Comparison of ENCODE assay signal across 24 cellular contexts in the genomic region with DNA sequence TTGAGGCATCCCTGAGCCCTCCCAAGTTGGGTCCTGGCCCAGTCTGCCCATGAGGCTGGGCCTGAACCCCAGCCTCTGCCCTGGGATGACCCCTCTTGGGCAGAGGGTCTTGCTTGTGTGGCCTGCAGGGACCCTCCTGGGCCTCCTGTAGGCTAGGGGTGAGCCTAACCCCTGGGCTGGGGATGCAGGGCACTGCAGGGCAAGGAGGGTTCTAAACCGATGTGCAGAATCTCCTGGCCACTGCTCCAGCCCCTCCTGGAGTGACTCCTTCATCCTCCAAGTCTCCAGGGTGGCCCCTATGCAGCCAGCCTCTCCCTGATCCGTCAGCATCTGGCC. TPM values are rescaled to one million over a fixed set of nuclear protein-coding genes. Genes with fewer than 3 reads are reported as not detected.
"Had no signal": no experiment of that assay in that cellular context is flagged by ENCODE, and none has a peak within 500 bp of the region (broad histone marks: within the 10 kb centered on the region; RNA-seq: fewer than 3 reads in every experiment).

No MANE protein-coding gene starts in this region.

- H3K27ac ChIP-seq: RWPE1 had no signal

- H3K9me3 ChIP-seq: MG63, SK-N-SH had no signal

- H3K36me3 ChIP-seq: MG63 had no signal

- DNase-seq: IMR-90, Karpas-422, KG1, MG63, NCI-H1092, NCI-H1105 treated with DMSO at 0.1 percent for 48 hours, NCI-H1417 treated with DMSO at 0.1 percent for 48 hours, NCI-H146, NCI-H1694 treated with DMSO at 0.1 percent for 48 hours, NCI-H1930, NCI-H2081, NCI-H2107, NCI-H2171, NCI-H226, NCI-H446, NCI-H510A, NCI-H524 treated with DMSO at 0.1 percent for 48 hours, NCI-H69, NCI-H774, SHP77, SK-N-SH had no signal

- ATAC-seq: HepG2 had no signal

- H3K4me3 ChIP-seq: MG63 had no signal

- H3K27me3 ChIP-seq: MG63 had no signal

RNA-seq across cellular contexts. Expression of gene LGALS9, which starts 37.5 kb away (rescaled TPM):
- total RNA-seq: SK-MEL-5 had no signal
